Comparison of ENCODE assay signal across 1 cellular context in the genomic region with DNA sequence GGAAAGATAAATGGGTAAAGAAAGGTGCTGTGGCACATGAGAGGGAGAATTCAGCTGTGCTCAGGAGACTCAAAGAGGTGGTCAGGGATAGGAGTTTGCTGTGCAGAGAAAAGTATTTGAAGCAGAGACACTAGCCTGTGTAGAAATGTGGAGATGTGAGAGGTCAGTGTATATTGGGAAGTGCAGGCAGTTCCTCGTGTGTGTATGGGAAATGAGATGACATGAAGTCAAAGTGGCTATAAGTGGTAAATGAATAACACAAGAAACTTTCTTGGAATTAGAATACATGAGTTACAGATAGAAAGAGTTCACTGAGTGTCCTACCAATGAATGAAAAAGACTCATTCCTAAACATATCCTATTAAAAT.
TF ChIP-seq lines count a peak whose summit lies in the region.

No MANE protein-coding gene starts in this region.

TF ChIP-seq in IMR-90, 13 proteins besides CTCF, POLR2A, EP300 and RAD21:
- TF ChIP-seq CEBPB (IDR thresholded peaks at IDR 0.05; ENCODE audit: low read depth, low read length) (no peak), CHD1 (IDR thresholded peaks at IDR 0.05; ENCODE audit: low read depth, low read length) (no peak), BHLHE40 (IDR thresholded peaks at IDR 0.05; ENCODE audit: low read depth, low read length) (no peak), RCOR1 (IDR thresholded peaks at IDR 0.05; ENCODE audit: insufficient replicate concordance, low read length) (no peak)
- TF ChIP-seq, protein P1, sequence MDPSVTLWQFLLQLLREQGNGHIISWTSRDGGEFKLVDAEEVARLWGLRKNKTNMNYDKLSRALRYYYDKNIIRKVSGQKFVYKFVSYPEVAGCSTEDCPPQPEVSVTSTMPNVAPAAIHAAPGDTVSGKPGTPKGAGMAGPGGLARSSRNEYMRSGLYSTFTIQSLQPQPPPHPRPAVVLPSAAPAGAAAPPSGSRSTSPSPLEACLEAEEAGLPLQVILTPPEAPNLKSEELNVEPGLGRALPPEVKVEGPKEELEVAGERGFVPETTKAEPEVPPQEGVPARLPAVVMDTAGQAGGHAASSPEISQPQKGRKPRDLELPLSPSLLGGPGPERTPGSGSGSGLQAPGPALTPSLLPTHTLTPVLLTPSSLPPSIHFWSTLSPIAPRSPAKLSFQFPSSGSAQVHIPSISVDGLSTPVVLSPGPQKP (IDR thresholded peaks at IDR 0.05; ENCODE audit: borderline replicate concordance, low read depth, low read length): no peak
